Comparison of ENCODE assay signal across 12 cellular contexts in genomic region chr1:204041803-204042505, GRCh38. TPM values are rescaled to one million over a fixed set of nuclear protein-coding genes. Genes with fewer than 3 reads are reported as not detected.
DNase-seq lines count a peak whose midpoint lies in the region; ATAC-seq and TF ChIP-seq lines count a peak whose summit lies in the region.
"Had no signal": no experiment of that assay in that cellular context is flagged by ENCODE, and none has a peak within 500 bp of the region (broad histone marks: within the 10 kb centered on the region; RNA-seq: fewer than 3 reads in every experiment).

No MANE protein-coding gene starts in this region.

- H3K27ac Mint-ChIP-seq in activated T-helper 1 cell treated with anti-CD3 and anti-CD28 coated beads, Interleukin-12 subunit alpha, Interleukin-12 subunit beta, Interleukin-2, Interleukin-4 antibody, amounts not matched to agents 30 ng/mL and 10 ng/mL and 1 ng/mL, durations not matched to agents 14 hours and 24 hours and 36 hours = no peak overlapping the region
- H3K27ac Mint-ChIP-seq: activated naive CD8-positive, alpha-beta T cell had no signal

- TF ChIP-seq CTCF in cardiac fibroblast (IDR thresholded peaks at IDR 0.05; ENCODE audit: low read depth, low read length) (no peak), left ventricle myocardium inferior (IDR thresholded peaks at IDR 0.05; ENCODE audit: borderline replicate concordance) (no peak)

- no peaks in the 10 kb centered on the region for H3K4me1 Mint-ChIP-seq in activated T-helper 1 cell treated with anti-CD3 and anti-CD28 coated beads, Interleukin-12 subunit alpha, Interleukin-12 subunit beta, Interleukin-2, Interleukin-4 antibody, amounts not matched to agents 30 ng/mL and 10 ng/mL and 1 ng/mL, durations not matched to agents 14 hours and 24 hours and 36 hours (ENCODE audit: low read depth)

- H3K4me3 ChIP-seq in cardiac fibroblast (replicated peaks in 1 of 2; ENCODE audit: low read depth in 2 of 2, low read length in 2 of 2) (no peak overlapping the region), left ventricle myocardium inferior (peak overlapping the region; percentile 25)

- no peaks in the 10 kb centered on the region for H3K9me3 Mint-ChIP-seq in activated T-helper 1 cell treated with anti-CD3 and anti-CD28 coated beads, Interleukin-12 subunit alpha, Interleukin-12 subunit beta, Interleukin-2, Interleukin-4 antibody, amounts not matched to agents 30 ng/mL and 10 ng/mL and 1 ng/mL, durations not matched to agents 14 hours and 24 hours and 36 hours

- H3K9me3 ChIP-seq in left ventricle myocardium inferior (replicated peaks) = no peaks in the 10 kb centered on the region

- H3K4me1 ChIP-seq in left ventricle myocardium inferior = peaks cover 51% of the 10 kb centered on the region

- no peaks in the 10 kb centered on the region for H3K36me3 ChIP-seq in left ventricle myocardium inferior

- no peaks in the 10 kb centered on the region for H3K27me3 Mint-ChIP-seq in activated T-helper 1 cell treated with anti-CD3 and anti-CD28 coated beads, Interleukin-12 subunit alpha, Interleukin-12 subunit beta, Interleukin-2, Interleukin-4 antibody, amounts not matched to agents 30 ng/mL and 10 ng/mL and 1 ng/mL, durations not matched to agents 14 hours and 24 hours and 36 hours (ENCODE audit: insufficient read depth)
- H3K27me3 Mint-ChIP-seq: activated naive CD8-positive, alpha-beta T cell had no signal

- intact Hi-C loops in left ventricle myocardium inferior (cut with micrococcal nuclease) (no loop called here), sciatic nerve (cut with DNase I) (no loop called here)
- intact Hi-C loops in activated T-helper 1 cell treated with anti-CD3 and anti-CD28 coated beads, Interleukin-12 subunit alpha, Interleukin-12 subunit beta, Interleukin-2, Interleukin-4 antibody, amounts not matched to agents 30 ng/mL and 10 ng/mL and 1 ng/mL, durations not matched to agents 14 hours and 24 hours and 36 hours (cut with micrococcal nuclease) = no loop called here

- H3K27me3 ChIP-seq in left ventricle myocardium inferior (ENCODE audit: low read depth) = no peaks in the 10 kb centered on the region

- peak overlapping the region; percentile 85 for H3K27ac ChIP-seq in left ventricle myocardium inferior (replicated peaks)

- no peak overlapping the region for H3K4me3 Mint-ChIP-seq in activated T-helper 1 cell treated with anti-CD3 and anti-CD28 coated beads, Interleukin-12 subunit alpha, Interleukin-12 subunit beta, Interleukin-2, Interleukin-4 antibody, amounts not matched to agents 30 ng/mL and 10 ng/mL and 1 ng/mL, durations not matched to agents 14 hours and 24 hours and 36 hours
- H3K4me3 Mint-ChIP-seq: activated naive CD8-positive, alpha-beta T cell had no signal

- no peaks in the 10 kb centered on the region for H3K36me3 Mint-ChIP-seq in activated T-helper 1 cell treated with anti-CD3 and anti-CD28 coated beads, Interleukin-12 subunit alpha, Interleukin-12 subunit beta, Interleukin-2, Interleukin-4 antibody, amounts not matched to agents 30 ng/mL and 10 ng/mL and 1 ng/mL, durations not matched to agents 14 hours and 24 hours and 36 hours (ENCODE audit: low read depth)
- H3K36me3 Mint-ChIP-seq: activated naive CD8-positive, alpha-beta T cell had no signal

- ATAC-seq in sciatic nerve = peak; percentile 87

- DNase-seq in COR-L47 (lab: John Stamatoyannopoulos, UW) = peak; percentile 70
- DNase-seq in cardiac fibroblast (ENCODE audit: low read depth in 2 of 2) = peak; percentile 27 to 70
- no peak for DNase-seq in left ventricle myocardium inferior
- DNase-seq in sciatic nerve (ENCODE audit: low spot score) = no peak
- DNase-seq in effector CD4-positive, alpha-beta T cell = no peak
- no peak for DNase-seq in NOMO-1 treated with dmso at 0.1 percent for 144 hours (lab: John Stamatoyannopoulos, UW; ENCODE audit: unreplicated experiment)
- DNase-seq in activated T-helper 1 cell treated with anti-CD3 and anti-CD28 coated beads, Interleukin-12 subunit alpha, Interleukin-12 subunit beta, Interleukin-2, Interleukin-4 antibody, amounts not matched to agents 30 ng/mL and 10 ng/mL and 1 ng/mL, durations not matched to agents 14 hours and 24 hours and 36 hours (ENCODE audit: low spot score) = no peak
- DNase-seq in activated naive CD4-positive, alpha-beta T cell (lab: John Stamatoyannopoulos, UW) = no peak
- DNase-seq: effector CD8-positive, alpha-beta T cell; NCI-H2227 treated with DMSO at 0.1 percent for 48 hours; RPMI8226 had no signal

RNA-seq across cellular contexts. Expression of gene SOX13, which starts 31.0 kb away (rescaled TPM):
- total RNA-seq in left ventricle myocardium inferior (13.1 TPM), sciatic nerve (56.3 TPM)
- total RNA-seq in activated T-helper 1 cell treated with anti-CD3 and anti-CD28 coated beads, Interleukin-12 subunit alpha, Interleukin-12 subunit beta, Interleukin-2, Interleukin-4 antibody, amounts not matched to agents 30 ng/mL and 10 ng/mL and 1 ng/mL, durations not matched to agents 14 hours and 24 hours and 36 hours = 0.23 TPM in 1 of 2 replicates, not detected in the other

Comparison
In these comparisons a context has a peak if more than half of its experiments do, and no peak if none do; other contexts are left out.
1. DNase-seq: peak in COR-L47 (single experiment) and cardiac fibroblast (2 of 2); none in left ventricle myocardium inferior (single experiment), sciatic nerve (single experiment), effector CD4-positive, alpha-beta T cell (single experiment), NOMO-1 treated with dmso at 0.1 percent for 144 hours (single experiment), activated T-helper 1 cell treated with anti-CD3 and anti-CD28 coated beads, Interleukin-12 subunit alpha, Interleukin-12 subunit beta, Interleukin-2, Interleukin-4 antibody, amounts not matched to agents 30 ng/mL and 10 ng/mL and 1 ng/mL, durations not matched to agents 14 hours and 24 hours and 36 hours (single experiment) and activated naive CD4-positive, alpha-beta T cell (0 of 4).
2. RNA of gene SOX13, which starts 31.0 kb away (total RNA-seq): 56.3 TPM in sciatic nerve (single experiment) and 13.1 TPM in left ventricle myocardium inferior (single experiment); 0.23 TPM in activated T-helper 1 cell treated with anti-CD3 and anti-CD28 coated beads, Interleukin-12 subunit alpha, Interleukin-12 subunit beta, Interleukin-2, Interleukin-4 antibody, amounts not matched to agents 30 ng/mL and 10 ng/mL and 1 ng/mL, durations not matched to agents 14 hours and 24 hours and 36 hours; every median in the first group is over 10 times any median in the second.